In the genomic region with DNA sequence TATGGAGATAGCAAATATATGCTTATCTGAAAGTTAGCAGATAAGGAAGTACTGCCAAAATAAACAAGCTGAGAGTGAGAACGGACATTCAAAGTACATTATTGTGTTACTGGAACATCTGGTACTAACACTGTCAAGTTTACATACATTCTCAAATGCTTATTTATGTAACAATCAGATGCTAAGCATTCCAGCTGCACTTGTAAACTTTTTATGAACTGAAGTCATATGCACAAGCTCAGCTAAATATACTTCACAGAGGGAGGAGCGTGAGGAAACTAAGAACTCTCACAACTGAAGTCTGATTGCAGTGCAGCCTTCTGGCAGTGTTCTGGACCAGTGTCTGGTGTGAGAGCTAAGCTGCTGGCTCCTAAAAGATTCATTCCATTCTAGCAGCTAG, we compare ENCODE assay signal across 1 cellular context.
TF ChIP-seq lines count a peak whose summit lies in the region.

No MANE protein-coding gene starts in this region.

TF ChIP-seq in liver, 16 proteins besides CTCF, POLR2A, EP300 and RAD21 (continued from another document):
- TF ChIP-seq, protein P1, sequence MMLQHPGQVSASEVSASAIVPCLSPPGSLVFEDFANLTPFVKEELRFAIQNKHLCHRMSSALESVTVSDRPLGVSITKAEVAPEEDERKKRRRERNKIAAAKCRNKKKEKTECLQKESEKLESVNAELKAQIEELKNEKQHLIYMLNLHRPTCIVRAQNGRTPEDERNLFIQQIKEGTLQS (IDR thresholded peaks at IDR 0.05) = no peak
- TF ChIP-seq, protein P2, sequence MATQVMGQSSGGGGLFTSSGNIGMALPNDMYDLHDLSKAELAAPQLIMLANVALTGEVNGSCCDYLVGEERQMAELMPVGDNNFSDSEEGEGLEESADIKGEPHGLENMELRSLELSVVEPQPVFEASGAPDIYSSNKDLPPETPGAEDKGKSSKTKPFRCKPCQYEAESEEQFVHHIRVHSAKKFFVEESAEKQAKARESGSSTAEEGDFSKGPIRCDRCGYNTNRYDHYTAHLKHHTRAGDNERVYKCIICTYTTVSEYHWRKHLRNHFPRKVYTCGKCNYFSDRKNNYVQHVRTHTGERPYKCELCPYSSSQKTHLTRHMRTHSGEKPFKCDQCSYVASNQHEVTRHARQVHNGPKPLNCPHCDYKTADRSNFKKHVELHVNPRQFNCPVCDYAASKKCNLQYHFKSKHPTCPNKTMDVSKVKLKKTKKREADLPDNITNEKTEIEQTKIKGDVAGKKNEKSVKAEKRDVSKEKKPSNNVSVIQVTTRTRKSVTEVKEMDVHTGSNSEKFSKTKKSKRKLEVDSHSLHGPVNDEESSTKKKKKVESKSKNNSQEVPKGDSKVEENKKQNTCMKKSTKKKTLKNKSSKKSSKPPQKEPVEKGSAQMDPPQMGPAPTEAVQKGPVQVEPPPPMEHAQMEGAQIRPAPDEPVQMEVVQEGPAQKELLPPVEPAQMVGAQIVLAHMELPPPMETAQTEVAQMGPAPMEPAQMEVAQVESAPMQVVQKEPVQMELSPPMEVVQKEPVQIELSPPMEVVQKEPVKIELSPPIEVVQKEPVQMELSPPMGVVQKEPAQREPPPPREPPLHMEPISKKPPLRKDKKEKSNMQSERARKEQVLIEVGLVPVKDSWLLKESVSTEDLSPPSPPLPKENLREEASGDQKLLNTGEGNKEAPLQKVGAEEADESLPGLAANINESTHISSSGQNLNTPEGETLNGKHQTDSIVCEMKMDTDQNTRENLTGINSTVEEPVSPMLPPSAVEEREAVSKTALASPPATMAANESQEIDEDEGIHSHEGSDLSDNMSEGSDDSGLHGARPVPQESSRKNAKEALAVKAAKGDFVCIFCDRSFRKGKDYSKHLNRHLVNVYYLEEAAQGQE (IDR thresholded peaks at IDR 0.05) = peak; percentile 30
- TF ChIP-seq SP1 (IDR thresholded peaks at IDR 0.05) (peak; percentile 71), HNF4G (IDR thresholded peaks at IDR 0.05) (no peak), HNF4A (conservative IDR thresholded peaks at IDR 0.05) (peak; percentile 50 to 74), YY1 (IDR thresholded peaks at IDR 0.05) (peak; percentile 63), NR2F2 (IDR thresholded peaks at IDR 0.05) (peak; percentile 32)
